In the genomic region with DNA sequence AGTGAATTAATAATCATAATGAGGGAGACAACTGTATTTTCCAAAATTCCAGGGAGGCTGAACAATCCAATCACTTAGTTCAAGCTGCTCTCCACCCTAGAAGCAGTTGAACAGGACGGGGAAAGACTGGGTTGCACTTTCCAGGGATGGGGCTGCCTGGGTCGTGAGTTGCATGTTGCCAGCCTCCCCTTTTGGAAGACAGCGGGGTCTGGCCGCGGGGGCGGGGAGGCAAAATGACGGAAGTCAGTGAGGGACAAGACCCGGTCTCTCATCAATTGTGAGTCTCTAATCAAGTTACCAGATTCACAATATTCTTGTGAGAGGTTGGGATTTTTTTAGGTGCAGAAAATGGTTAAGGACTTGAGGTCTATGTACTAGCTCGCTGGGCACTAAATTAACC, we compare ENCODE assay signal across 20 cellular contexts.
DNase-seq lines count a peak whose midpoint lies in the region; ATAC-seq and TF ChIP-seq lines count a peak whose summit lies in the region.
"Had no signal": no experiment of that assay in that cellular context is flagged by ENCODE, and none has a peak within 500 bp of the region (broad histone marks: within the 10 kb centered on the region; RNA-seq: fewer than 3 reads in every experiment).

No MANE protein-coding gene starts in this region.

- peak; percentile 39; the same call in 2 of the 3 replicates for ATAC-seq in GM23338
- ATAC-seq: CD8-positive, alpha-beta T cell had no signal

- no peak overlapping the region for H2AFZ ChIP-seq in GM23338
- H2AFZ ChIP-seq in neural progenitor cell (replicated peaks) = no peak overlapping the region

- H3K27me3 Mint-ChIP-seq in GM23338 (ENCODE audit: insufficient read depth, low read depth, poor library complexity) = peaks cover 6% of the 10 kb centered on the region
- H3K27me3 Mint-ChIP-seq in nephron progenitor cell (ENCODE audit: low read depth, poor library complexity) = peaks cover 6% of the 10 kb centered on the region
- H3K27me3 Mint-ChIP-seq in neural progenitor cell (ENCODE audit: insufficient read depth, low read depth) = no peaks in the 10 kb centered on the region
- H3K27me3 Mint-ChIP-seq in type B pancreatic cell = peaks cover 10% of the 10 kb centered on the region

- DNase-seq in GM23338 (ENCODE audit: low spot score) = no peak
- DNase-seq in caudate nucleus (lab: John Stamatoyannopoulos, UW) = no peak
- DNase-seq in nephron progenitor cell = peak; percentile 10
- DNase-seq in neural progenitor cell (ENCODE audit: low spot score) = no peak
- no peak for DNase-seq in A172 (ENCODE audit: low spot score)
- no peak for DNase-seq in erythroblast (lab: John Stamatoyannopoulos, UW)
- DNase-seq in CD1c-positive myeloid dendritic cell (ENCODE audit: extremely low spot score) = no peak
- no peak for DNase-seq in type B pancreatic cell (ENCODE audit: extremely low spot score, unreplicated experiment)
- DNase-seq: ACHN; BE2C; C1 segment of cervical spinal cord; Caco-2; Calu3; CD4-positive, alpha-beta T cell; CD8-positive, alpha-beta T cell; DMS79 treated with DMSO at 0.1 percent for 48 hours; GF-D8 had no signal

- no peak overlapping the region for H3K9ac ChIP-seq in neural progenitor cell
- H3K9ac ChIP-seq: BLaER1 had no signal

- H3K4me1 ChIP-seq in GM23338 (ENCODE audit: insufficient read depth) = no peaks in the 10 kb centered on the region
- peaks cover 19% of the 10 kb centered on the region for H3K4me1 ChIP-seq in neural progenitor cell
- H3K4me1 ChIP-seq: BE2C, BLaER1 had no signal

- H4K20me1 ChIP-seq in GM23338 (replicated peaks; ENCODE audit: insufficient read depth) = no peaks in the 10 kb centered on the region
- H4K20me1 ChIP-seq in neural progenitor cell (ENCODE audit: low read depth) = no peaks in the 10 kb centered on the region
- H4K20me1 ChIP-seq: BLaER1 had no signal

- 0 out of 2 replicates have a peak overlapping the region, but pooled peaks have one; percentile 24 for H3K27ac Mint-ChIP-seq in GM23338
- H3K27ac Mint-ChIP-seq in nephron progenitor cell = no peak overlapping the region
- peak overlapping the region; percentile 7 for H3K27ac Mint-ChIP-seq in neural progenitor cell
- no peak overlapping the region for H3K27ac Mint-ChIP-seq in type B pancreatic cell
- H3K27ac Mint-ChIP-seq: CD14-positive monocyte; CD4-positive, alpha-beta T cell; CD8-positive, alpha-beta T cell had no signal

- H3K79me2 ChIP-seq in GM23338 (replicated peaks; ENCODE audit: insufficient read depth) = no peaks in the 10 kb centered on the region
- H3K79me2 ChIP-seq in neural progenitor cell (ENCODE audit: low read depth) = no peaks in the 10 kb centered on the region

- no peaks in the 10 kb centered on the region for H3F3A ChIP-seq in GM23338 (replicated peaks; ENCODE audit: low read depth)
- peaks cover 6% of the 10 kb centered on the region for H3F3A ChIP-seq in neural progenitor cell (ENCODE audit: low read depth)

- H3K27me3 ChIP-seq in GM23338 (ENCODE audit: insufficient read depth) = no peaks in the 10 kb centered on the region
- no peaks in the 10 kb centered on the region for H3K27me3 ChIP-seq in neural progenitor cell
- H3K27me3 ChIP-seq: BLaER1 had no signal

- no peaks in the 10 kb centered on the region; the same call in 2 of the 3 replicates for H3K36me3 Mint-ChIP-seq in GM23338 (ENCODE audit: low read depth)
- H3K36me3 Mint-ChIP-seq in nephron progenitor cell (ENCODE audit: low read depth) = no peaks in the 10 kb centered on the region
- H3K36me3 Mint-ChIP-seq in neural progenitor cell = no peaks in the 10 kb centered on the region
- H3K36me3 Mint-ChIP-seq in type B pancreatic cell = no peaks in the 10 kb centered on the region
- H3K36me3 Mint-ChIP-seq: CD14-positive monocyte; CD8-positive, alpha-beta T cell had no signal

- H3K27ac ChIP-seq in GM23338 (ENCODE audit: low read depth) (no peak overlapping the region), caudate nucleus (ENCODE audit: low read depth, low read length) (peak overlapping the region; percentile 14), neural progenitor cell (no peak overlapping the region)
- H3K27ac ChIP-seq: 22Rv1, BLaER1 had no signal

- H3K9me2 ChIP-seq in GM23338 (ENCODE audit: insufficient read depth) = no peaks in the 10 kb centered on the region

- H3K4me3 Mint-ChIP-seq in GM23338 (no peak overlapping the region), nephron progenitor cell (no peak overlapping the region), neural progenitor cell (no peak overlapping the region), type B pancreatic cell (no peak overlapping the region)
- H3K4me3 Mint-ChIP-seq: CD14-positive monocyte; CD4-positive, alpha-beta T cell; CD8-positive, alpha-beta T cell had no signal

- no peaks in the 10 kb centered on the region for H3K36me3 ChIP-seq in GM23338 (ENCODE audit: insufficient read depth)
- no peaks in the 10 kb centered on the region for H3K36me3 ChIP-seq in neural progenitor cell
- H3K36me3 ChIP-seq: BE2C, BLaER1 had no signal

- H3K4me2 ChIP-seq in GM23338 (no peak overlapping the region), neural progenitor cell (no peak overlapping the region)
- H3K4me2 ChIP-seq: BLaER1 had no signal

- H3K9me3 Mint-ChIP-seq in GM23338 (no peaks in the 10 kb centered on the region), nephron progenitor cell (peaks cover 4% of the 10 kb centered on the region), neural progenitor cell (no peaks in the 10 kb centered on the region), type B pancreatic cell (no peaks in the 10 kb centered on the region)

- TF ChIP-seq CTCF in GM23338 (conservative IDR thresholded peaks at IDR 0.05; ENCODE audit: low read depth in 2 of 2) (no peak), nephron progenitor cell (IDR thresholded peaks at IDR 0.05) (no peak), neural progenitor cell (IDR thresholded peaks at IDR 0.05) (no peak), type B pancreatic cell (conservative IDR thresholded peaks at IDR 0.05) (no peak)

- H3K4me3 ChIP-seq in GM23338 (no peak overlapping the region), neural progenitor cell (no peak overlapping the region)
- H3K4me3 ChIP-seq: BLaER1 had no signal

- H3K9me3 ChIP-seq in neural progenitor cell (ENCODE audit: low read depth) = no peaks in the 10 kb centered on the region
- H3K9me3 ChIP-seq: BE2C, Caco-2 had no signal

- H3K4me1 Mint-ChIP-seq in GM23338 (peaks cover 18% of the 10 kb centered on the region), nephron progenitor cell (peaks cover 11% of the 10 kb centered on the region), neural progenitor cell (peaks cover 24% of the 10 kb centered on the region), type B pancreatic cell (ENCODE audit: unreplicated experiment) (peaks cover 10% of the 10 kb centered on the region)
- H3K4me1 Mint-ChIP-seq: CD14-positive monocyte had no signal

- no peak for TF ChIP-seq POLR2A in erythroblast (IDR thresholded peaks at IDR 0.05; ENCODE audit: low read length)

TF ChIP-seq in GM23338, 12 proteins besides CTCF, POLR2A, EP300 and RAD21:
- no peak for TF ChIP-seq ZNF114 (CRISPR knock-in tag; IDR thresholded peaks at IDR 0.05)

Comparison
In these comparisons a context has a peak if more than half of its experiments do, and no peak if none do; other contexts are left out.
1. H3K27ac Mint-ChIP-seq: peak in GM23338 (single experiment) and neural progenitor cell (single experiment); none in nephron progenitor cell (single experiment) and type B pancreatic cell (single experiment).